Comparison of ENCODE assay signal across 24 cellular contexts in the genomic region with DNA sequence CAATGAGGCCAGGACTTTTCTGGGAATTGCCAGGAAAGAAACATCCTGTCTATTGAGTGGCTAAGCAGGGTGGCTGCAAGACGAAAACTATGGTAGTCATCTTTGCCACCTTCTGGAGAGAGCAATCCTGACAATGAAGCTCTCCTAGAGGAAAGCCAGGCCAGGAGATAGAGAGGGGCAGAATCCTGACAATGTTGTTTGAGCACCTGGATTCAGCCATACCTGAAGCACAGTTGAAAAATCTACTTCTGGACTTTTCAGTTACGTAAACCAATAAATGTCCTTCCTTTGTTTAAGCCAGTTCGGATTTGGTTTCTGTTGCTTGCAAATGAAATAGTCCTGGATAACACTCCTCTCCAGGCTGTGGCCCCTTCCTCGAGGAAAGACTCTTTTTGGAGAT. TPM values are rescaled to one million over a fixed set of nuclear protein-coding genes. Genes with fewer than 3 reads are reported as not detected.
DNase-seq lines count a peak whose midpoint lies in the region; ATAC-seq, FAIRE-seq and TF ChIP-seq lines count a peak whose summit lies in the region.
"Had no signal": no experiment of that assay in that cellular context is flagged by ENCODE, and none has a peak within 500 bp of the region (broad histone marks: within the 10 kb centered on the region; RNA-seq: fewer than 3 reads in every experiment).

No MANE protein-coding gene starts in this region.

- WGBS in HepG2 (ENCODE audit: low lambda C conversion rate): 23% methylated on average over 4 of the region's 4 CpGs
- 66% methylated on average over 2 of the region's 4 CpGs for WGBS in right lobe of liver (ENCODE audit: insufficient coverage, low coverage, low lambda C conversion rate, missing lambda C conversion rate)
- WGBS in H1 (ENCODE audit: extremely low coverage in 1 of 2, insufficient coverage in 1 of 2, insufficient read length in 1 of 2, insufficient replicate concordance in 2 of 2, low coverage in 1 of 2, low lambda C conversion rate in 2 of 2, missing lambda C conversion rate in 1 of 2), 2 experiments: 85% methylated on average over 4 of the region's 4 CpGs; no CpG with 5 or more reads in 1 of the 2 experiments

- TF ChIP-seq POLR2A in HepG2 (IDR thresholded peaks at IDR 0.05; ENCODE audit: insufficient read depth in 1 of 2, low read depth in 2 of 2, low read length in 2 of 2): no peak
- no peak for TF ChIP-seq POLR2A in right lobe of liver (IDR thresholded peaks at IDR 0.05)
- no peak for TF ChIP-seq POLR2A in H1 (IDR thresholded peaks at IDR 0.05; ENCODE audit: control extremely low read depth in 1 of 2, low read depth in 2 of 2, low read length in 2 of 2)

- H2AFZ ChIP-seq in HepG2 (ENCODE audit: low read length) (no peak overlapping the region), H1 (ENCODE audit: low read length) (no peak overlapping the region)
- H2AFZ ChIP-seq: GM23248 had no signal

- no peak overlapping the region for H3K4ac ChIP-seq in H1 (replicated peaks; ENCODE audit: insufficient read length, low read depth, low read length)

- H2AK5ac ChIP-seq in H1 (ENCODE audit: low read depth, low read length): no peak overlapping the region

- H3K27ac Mint-ChIP-seq in stimulated activated memory B cell treated with anti-CD40 and anti-IgM and Interleukin-4, amounts not matched to agents 10 μg/mL and 1 μg/mL and 100 μg/mL, for 72 hours: peak overlapping the region; percentile 42
- H3K27ac Mint-ChIP-seq in activated CD8-positive, alpha-beta T cell treated with anti-CD3 and anti-CD28 coated beads for 36 hours: no peak overlapping the region
- H3K27ac Mint-ChIP-seq: CD4-positive, alpha-beta T cell; HFFc6 had no signal

- DNase-seq in HepG2 (ENCODE audit: low spot score) (no peak), right lobe of liver (no peak), H1 (ENCODE audit: low read depth in 1 of 2, low spot score in 2 of 2) (no peak)
- no peak for DNase-seq in NK-92 treated with Interleukin-12 subunit alpha and Interleukin-12 subunit beta, amount 100 ng/mL, for 24 hours (lab: John Stamatoyannopoulos, UW)
- DNase-seq in activated CD8-positive, alpha-beta T cell treated with anti-CD3 and anti-CD28 coated beads for 36 hours: no peak
- DNase-seq: CD4-positive, alpha-beta T cell; CD8-positive, alpha-beta memory T cell; DMS 273 treated with DMSO at 0.1 percent for 48 hours; DMS79; EL; GDM1; GM23248; HFFc6 had no signal

- no peak overlapping the region for H3K23ac ChIP-seq in H1 (ENCODE audit: insufficient read length)

- TF ChIP-seq RAD21 in HepG2 (CRISPR knock-in tag; IDR thresholded peaks at IDR 0.05) (no peak), H1 (IDR thresholded peaks at IDR 0.05 in 1 of 2, conservative IDR thresholded peaks at IDR 0.05 in 1 of 2; ENCODE audit: low read depth in 2 of 2, low read length in 2 of 2) (no peak)

- H3K27ac ChIP-seq in HepG2 (ENCODE audit: extremely low read length, insufficient read depth, low read length) (no peak overlapping the region), right lobe of liver (no peak overlapping the region), H1 (ENCODE audit: low read depth, low read length) (no peak overlapping the region)
- H3K27ac ChIP-seq: 22Rv1, GM23248 had no signal

- TF ChIP-seq CTCF in HepG2 (CRISPR knock-in tag; IDR thresholded peaks at IDR 0.05) (no peak), right lobe of liver (IDR thresholded peaks at IDR 0.05) (no peak), H1 (IDR thresholded peaks at IDR 0.05; ENCODE audit: control extremely low read depth in 1 of 3, insufficient read depth in 1 of 3, low read depth in 1 of 3, low read length in 3 of 3) (no peak)
- TF ChIP-seq CTCF in activated CD8-positive, alpha-beta T cell treated with anti-CD3 and anti-CD28 coated beads for 36 hours (IDR thresholded peaks at IDR 0.05): no peak

- peak overlapping the region; percentile 100 for H2BK15ac ChIP-seq in H1 (ENCODE audit: low read length)

- H3K4me3 Mint-ChIP-seq in stimulated activated memory B cell treated with anti-CD40 and anti-IgM and Interleukin-4, amounts not matched to agents 10 μg/mL and 1 μg/mL and 100 μg/mL, for 72 hours: no peak overlapping the region
- H3K4me3 Mint-ChIP-seq in activated CD8-positive, alpha-beta T cell treated with anti-CD3 and anti-CD28 coated beads for 36 hours: no peak overlapping the region
- H3K4me3 Mint-ChIP-seq: B cell; CD14-positive monocyte; CD4-positive, alpha-beta T cell; CD8-positive, alpha-beta memory T cell; HFFc6 had no signal

- H2BK5ac ChIP-seq in H1 (ENCODE audit: low read depth, low read length): 0 out of 2 replicates have a peak overlapping the region, but pooled peaks have one; percentile 32

- BruUV-seq in HepG2 (replicated peaks; lab: Mats Ljungman, UMichigan): no TSS peak

- no peak for ATAC-seq in HepG2
- no peak for ATAC-seq in right lobe of liver
- ATAC-seq in stimulated activated memory B cell treated with anti-CD40 and anti-IgM and Interleukin-4, amounts not matched to agents 10 μg/mL and 1 μg/mL and 100 μg/mL, for 72 hours: no peak
- ATAC-seq in activated CD8-positive, alpha-beta T cell treated with anti-CD3 and anti-CD28 coated beads for 36 hours: no peak
- ATAC-seq: GM12878 had no signal

- peak overlapping the region; percentile 52 for H4K91ac ChIP-seq in H1 (replicated peaks; ENCODE audit: insufficient read length, low read length)

- H3K4me1 Mint-ChIP-seq in stimulated activated memory B cell treated with anti-CD40 and anti-IgM and Interleukin-4, amounts not matched to agents 10 μg/mL and 1 μg/mL and 100 μg/mL, for 72 hours: peaks cover 49% of the 10 kb centered on the region
- peaks cover 20% of the 10 kb centered on the region for H3K4me1 Mint-ChIP-seq in activated CD8-positive, alpha-beta T cell treated with anti-CD3 and anti-CD28 coated beads for 36 hours (ENCODE audit: low read depth)

- no peaks in the 10 kb centered on the region for H3K27me3 Mint-ChIP-seq in stimulated activated memory B cell treated with anti-CD40 and anti-IgM and Interleukin-4, amounts not matched to agents 10 μg/mL and 1 μg/mL and 100 μg/mL, for 72 hours
- H3K27me3 Mint-ChIP-seq in activated CD8-positive, alpha-beta T cell treated with anti-CD3 and anti-CD28 coated beads for 36 hours: no peaks in the 10 kb centered on the region
- H3K27me3 Mint-ChIP-seq: B cell; CD4-positive, alpha-beta T cell; CD8-positive, alpha-beta memory T cell had no signal

- H3K79me2 ChIP-seq in HepG2 (ENCODE audit: insufficient read depth, low read length) (no peaks in the 10 kb centered on the region), H1 (ENCODE audit: control insufficient read depth in 1 of 2, insufficient read depth in 2 of 2, low read length in 2 of 2) (no peaks in the 10 kb centered on the region)

- H2BK20ac ChIP-seq in H1 (ENCODE audit: low read length): peak overlapping the region; percentile 93

- H3K56ac ChIP-seq in H1 (replicated peaks; ENCODE audit: insufficient read length, low read depth, low read length): no peak overlapping the region

- no peak overlapping the region for H3K9ac ChIP-seq in HepG2 (ENCODE audit: insufficient read depth, low read depth, low read length)
- no peak overlapping the region for H3K9ac ChIP-seq in H1 (replicated peaks in 1 of 4; ENCODE audit: extremely low read depth in 1 of 4, low read depth in 3 of 4, low read length in 3 of 4)
- H3K9ac ChIP-seq: GM23248 had no signal

- TF ChIP-seq EP300 in HepG2 (IDR thresholded peaks at IDR 0.05; ENCODE audit: low read depth in 2 of 2, low read length in 2 of 2) (no peak), HepG2 (CRISPR knock-in tag; IDR thresholded peaks at IDR 0.05; ENCODE audit: borderline replicate concordance) (no peak), H1 (IDR thresholded peaks at IDR 0.05; ENCODE audit: borderline replicate concordance in 1 of 2, low read depth in 2 of 2, low read length in 2 of 2) (no peak)

- no peak overlapping the region for H2BK120ac ChIP-seq in H1 (replicated peaks; ENCODE audit: low read depth, low read length)

- peaks cover 5% of the 10 kb centered on the region; the same call in 1 of the 2 replicates for H3K23me2 ChIP-seq in H1 (ENCODE audit: low read depth, low read length)

- H3K4me1 ChIP-seq in HepG2 (ENCODE audit: insufficient read depth, low read length) (peaks cover 16% of the 10 kb centered on the region), right lobe of liver (no peaks in the 10 kb centered on the region), H1 (replicated peaks in 1 of 4; ENCODE audit: control insufficient read depth in 3 of 4, insufficient read depth in 4 of 4, low read length in 3 of 4) (peaks cover 0 to 31% (median 25%) of the 10 kb centered on the region in 4 experiments; a peak in 6 of 7 replicates)
- H3K4me1 ChIP-seq: HAP-1 had no signal

- H3K36me3 Mint-ChIP-seq in stimulated activated memory B cell treated with anti-CD40 and anti-IgM and Interleukin-4, amounts not matched to agents 10 μg/mL and 1 μg/mL and 100 μg/mL, for 72 hours: no peaks in the 10 kb centered on the region
- H3K36me3 Mint-ChIP-seq in activated CD8-positive, alpha-beta T cell treated with anti-CD3 and anti-CD28 coated beads for 36 hours (ENCODE audit: low read depth): no peaks in the 10 kb centered on the region
- H3K36me3 Mint-ChIP-seq: CD8-positive, alpha-beta memory T cell had no signal

- POLR2A ChIA-PET in HepG2 (lab: Yijun Ruan, JAX) (interaction anchor here (0.5 kb wide), 1 partner anchor 11 kb away, joined by 3 read pairs; no protein-coding TSS in a partner anchor), H1 (lab: Charles Lee; ENCODE audit: partially characterized antibody) (interaction anchor here (1.0 to 1.2 kb wide), 4 partner anchors 10 to 66 kb away, joined by 3 to 4 read pairs (median 4); no protein-coding TSS in a partner anchor)
- POLR2A ChIA-PET in activated CD8-positive, alpha-beta T cell treated with anti-CD3 and anti-CD28 coated beads for 36 hours (lab: Charles Lee): interaction anchor here (0.6 kb wide), 1 partner anchor 13 kb away, joined by 3 read pairs; no protein-coding TSS in a partner anchor

- intact Hi-C loops in HepG2 (cut with micrococcal nuclease; ENCODE audit: unreplicated experiment): loop anchor here (5.0 to 10.0 kb wide), 2 partner anchors 60 to 172 kb away; partner anchors contain the start of gene NCBP3
- intact Hi-C loops in right lobe of liver (cut with DNase I): no loop called here
- intact Hi-C loops in activated CD8-positive, alpha-beta T cell treated with anti-CD3 and anti-CD28 coated beads for 36 hours (cut with micrococcal nuclease): no loop called here

- H4K5ac ChIP-seq in H1 (ENCODE audit: insufficient read length, low read depth, low read length): no peak overlapping the region

- H3K18ac ChIP-seq in H1 (ENCODE audit: extremely low read depth, low read length): peak overlapping the region; percentile 56

- H4K20me1 ChIP-seq in HepG2 (ENCODE audit: insufficient read depth, low read length) (no peaks in the 10 kb centered on the region), H1 (replicated peaks in 1 of 2; ENCODE audit: control insufficient read depth in 1 of 2, insufficient read depth in 2 of 2, low read length in 2 of 2) (no peaks in the 10 kb centered on the region)

- H3K9me3 ChIP-seq in HepG2 (ENCODE audit: low read length) (no peaks in the 10 kb centered on the region), right lobe of liver (no peaks in the 10 kb centered on the region), H1 (ENCODE audit: insufficient read depth in 2 of 2, low read depth in 1 of 2, low read length in 1 of 2) (no peaks in the 10 kb centered on the region)
- H3K9me3 ChIP-seq: BLaER1 treated with 17β-estradiol and CSF1 and Interleukin-3, amounts not matched to agents 10 nM and 100 nM; HAP-1 had no signal

- no peak overlapping the region for H4K8ac ChIP-seq in H1 (ENCODE audit: extremely low read depth, insufficient read depth, low read length)

- H3K4me3 ChIP-seq in HepG2 (replicated peaks in 1 of 3; ENCODE audit: insufficient read depth in 1 of 3, low read depth in 2 of 3, low read length in 3 of 3) (no peak overlapping the region), right lobe of liver (no peak overlapping the region), H1 (ENCODE audit: extremely low read depth in 1 of 4, insufficient read depth in 2 of 4, low read depth in 3 of 4, low read length in 4 of 4) (no peak overlapping the region)
- H3K4me3 ChIP-seq: BLaER1 treated with 17β-estradiol and CSF1 and Interleukin-3, amounts not matched to agents 10 nM and 100 nM; GM12878; GM23248; HAP-1 had no signal

- no peak overlapping the region for H3K14ac ChIP-seq in H1 (ENCODE audit: insufficient read length)

- no peaks in the 10 kb centered on the region for H3K9me3 Mint-ChIP-seq in stimulated activated memory B cell treated with anti-CD40 and anti-IgM and Interleukin-4, amounts not matched to agents 10 μg/mL and 1 μg/mL and 100 μg/mL, for 72 hours
- no peaks in the 10 kb centered on the region for H3K9me3 Mint-ChIP-seq in activated CD8-positive, alpha-beta T cell treated with anti-CD3 and anti-CD28 coated beads for 36 hours
- H3K9me3 Mint-ChIP-seq: CD4-positive, alpha-beta T cell; CD8-positive, alpha-beta memory T cell; HFFc6 had no signal

- in situ Hi-C loops in HepG2 (cut with HindIII; ENCODE audit: extremely low pct_ligation_motif_present, low pct_unique_long_range_greater_than_20kb): loop anchor here (10.0 kb wide), 1 partner anchor 172 kb away; no protein-coding TSS in a partner anchor

- CTCF ChIA-PET in HepG2 (lab: Yijun Ruan, JAX; ENCODE audit: low intra/inter-chr PET ratio, low total read pairs): interaction anchor here (1.2 kb wide), 1 partner anchor 43 kb away, joined by 4 read pairs; no protein-coding TSS in a partner anchor
- CTCF ChIA-PET in H1 (lab: Charles Lee; ENCODE audit: partially characterized antibody): interaction anchor here (0.6 to 13.2 kb wide), 19 partner anchors 8 to 172 kb away, joined by 3 to 131 read pairs (median 5); partner anchors contain the start of genes ITGAE and NCBP3
- CTCF ChIA-PET in activated CD8-positive, alpha-beta T cell treated with anti-CD3 and anti-CD28 coated beads for 36 hours (lab: Charles Lee): interaction anchor here (1.5 kb wide), 3 partner anchors 45 to 101 kb away, joined by 3 to 9 read pairs (median 6); no protein-coding TSS in a partner anchor

- H3K4me2 ChIP-seq in HepG2 (ENCODE audit: low read depth, low read length) (no peak overlapping the region), H1 (ENCODE audit: insufficient read depth in 1 of 2, low read depth in 2 of 2, low read length in 2 of 2) (no peak overlapping the region)

- H3K79me1 ChIP-seq in H1 (ENCODE audit: low read depth, low read length): no peaks in the 10 kb centered on the region

- FAIRE-seq in HepG2 (lab: Jason Lieb, UNC) (no peak), H1 (lab: Jason Lieb, UNC) (no peak)
- FAIRE-seq: A204.1, D721Med, GM12878, GM19239, H54 had no signal

- peak overlapping the region; percentile 97; the same call in 1 of the 2 replicates for H2BK12ac ChIP-seq in H1 (ENCODE audit: low read depth, low read length)

- H3K27me3 ChIP-seq in HepG2 (ENCODE audit: control insufficient read depth in 1 of 2, insufficient read depth in 2 of 2, low read length in 2 of 2): peaks cover 7 to 32% of the 10 kb centered on the region in 2 experiments
- H3K27me3 ChIP-seq in right lobe of liver: no peaks in the 10 kb centered on the region
- H3K27me3 ChIP-seq in H1 (replicated peaks in 1 of 4; ENCODE audit: control insufficient read depth in 3 of 4, extremely low read depth in 1 of 4, insufficient read depth in 3 of 4, low read length in 3 of 4): no peaks in the 10 kb centered on the region

- H3K36me3 ChIP-seq in HepG2 (replicated peaks in 1 of 2; ENCODE audit: control insufficient read depth in 1 of 2, insufficient read depth in 2 of 2, low read length in 2 of 2): no peaks in the 10 kb centered on the region
- no peaks in the 10 kb centered on the region for H3K36me3 ChIP-seq in right lobe of liver
- H3K36me3 ChIP-seq in H1 (ENCODE audit: control insufficient read depth in 2 of 4, insufficient read depth in 4 of 4, low read length in 3 of 4): 0 out of 8 replicates have a peak, but pooled peaks cover 0 to 2% (median 0%) of the 10 kb centered on the region in 4 experiments
- H3K36me3 ChIP-seq: HAP-1 had no signal

RNA-seq across cellular contexts. Expression of gene P2RX1, which starts 9.4 kb away (rescaled TPM):
- total RNA-seq in HepG2 (2016; rRNA removed; fragmentation: Illumina TruSeq; extraction: Trizol) (0.04 TPM in 1 of 2 replicates, not detected in the other), right lobe of liver (under 1 TPM in 5 of 6 experiments, not detected in 1; 0.50 to 0.78 (median 0.58) TPM)
- not detected in 2 replicates for total RNA-seq in HepG2 (2016; cell fraction: cytosol; rRNA removed; fragmentation: Illumina TruSeq; extraction: Trizol; ENCODE audit: low read depth)
- 0.04 TPM in 1 of 2 replicates, not detected in the other for total RNA-seq in HepG2 (2016; cell fraction: insoluble cytoplasmic fraction; rRNA removed; fragmentation: Illumina TruSeq; extraction: Trizol)
- total RNA-seq in HepG2 (2016; cell fraction: membrane; rRNA removed; fragmentation: Illumina TruSeq; extraction: Trizol): not detected in 2 replicates
- 0.12 TPM in 1 of 2 replicates, not detected in the other for total RNA-seq in HepG2 (2016; cell fraction: nucleus; rRNA removed; fragmentation: Illumina TruSeq; extraction: Trizol)
- polyA plus RNA-seq in HepG2 (2011; rRNA removed) (0.50 and 0.84 TPM in 2 replicates), H1 (2011; rRNA removed) (1.1 and 1.6 TPM in 2 replicates)
- polyA plus RNA-seq in HepG2 (2011; cell fraction: cytosol; rRNA removed): 0.12 and 0.33 TPM in 2 replicates
- 2.2 and 2.3 TPM in 2 replicates for polyA plus RNA-seq in HepG2 (2011; cell fraction: nucleus; rRNA removed)
- polyA plus RNA-seq in HepG2 (2012): 0.20 and 0.44 TPM in 2 replicates
- not detected in 2 replicates for polyA plus RNA-seq in HepG2 (2016; cell fraction: cytosol; fragmentation: Illumina TruSeq; extraction: Trizol; ENCODE audit: low read depth)
- not detected in 2 replicates for polyA plus RNA-seq in HepG2 (2016; cell fraction: insoluble cytoplasmic fraction; fragmentation: Illumina TruSeq; extraction: Trizol; ENCODE audit: low read depth)
- not detected in 2 replicates for polyA plus RNA-seq in HepG2 (2016; cell fraction: membrane; fragmentation: Illumina TruSeq; extraction: Trizol; ENCODE audit: low read depth)
- polyA plus RNA-seq in HepG2 (2016; cell fraction: nucleus; fragmentation: Illumina TruSeq; extraction: Trizol; ENCODE audit: insufficient read depth, low read depth): 0.15 TPM in 1 of 2 replicates, not detected in the other
- 0.19 and 0.34 TPM in 2 replicates for polyA minus RNA-seq in HepG2 (2011; rRNA and poly(A)+ RNA removed; ENCODE audit: low replicate concordance)
- polyA minus RNA-seq in HepG2 (2011; cell fraction: cytosol; rRNA and poly(A)+ RNA removed): 0.18 TPM in 1 of 2 replicates, not detected in the other
- 0.39 and 0.62 TPM in 2 replicates for polyA minus RNA-seq in HepG2 (2011; cell fraction: nucleus; rRNA and poly(A)+ RNA removed)
- 0.19 and 0.45 TPM in 2 replicates for total RNA-seq in H1 (2021; fragmentation: NEBNext Ultra II Directional; extraction: Animal tissue kit (Norgen Biotek cat#: 25700))
- polyA plus RNA-seq in H1 (2011; cell fraction: cytosol; rRNA removed): 1.2 TPM
- polyA plus RNA-seq in H1 (2011; cell fraction: nucleus; rRNA removed): 4.8 TPM
- 0.48 to 1.1 TPM (median 0.83 TPM) in 4 replicates for polyA plus RNA-seq in H1 (2012, experiment 1 of 2)
- 0.29 TPM for polyA plus RNA-seq in H1 (2012, experiment 2 of 2)
- polyA plus RNA-seq in H1 (2013, experiment 1 of 2): 0.83 TPM
- polyA plus RNA-seq in H1 (2013, experiment 2 of 2): 0.64 TPM
- 0.51 and 1.0 TPM in 2 replicates for polyA minus RNA-seq in H1 (2011; rRNA and poly(A)+ RNA removed)
- polyA minus RNA-seq in H1 (2011; cell fraction: cytosol; rRNA and poly(A)+ RNA removed): 0.66 TPM
- polyA minus RNA-seq in H1 (2011; cell fraction: nucleus; rRNA and poly(A)+ RNA removed): 1.1 TPM
- 1 to 10 TPM in 1 of 2 experiments, under 1 TPM in 1; 0.43 to 1.7 TPM for total RNA-seq in activated CD8-positive, alpha-beta T cell treated with anti-CD3 and anti-CD28 coated beads for 36 hours
- total RNA-seq: GM23248 had no signal
- polyA plus RNA-seq: CD8-positive, alpha-beta memory T cell; GM23248 had no signal

RNA-seq across cellular contexts. Expression of gene CAMKK1, which starts 14.0 kb away (rescaled TPM):
- total RNA-seq in HepG2 (2016; rRNA removed; fragmentation: Illumina TruSeq; extraction: Trizol) (0.83 and 1.5 TPM in 2 replicates), right lobe of liver (1 to 10 TPM in 2 of 6 experiments, under 1 TPM in 4; 0.35 to 1.1 (median 0.47) TPM)
- 0.09 and 0.20 TPM in 2 replicates for total RNA-seq in HepG2 (2016; cell fraction: cytosol; rRNA removed; fragmentation: Illumina TruSeq; extraction: Trizol; ENCODE audit: low read depth)
- 0.85 and 1.3 TPM in 2 replicates for total RNA-seq in HepG2 (2016; cell fraction: insoluble cytoplasmic fraction; rRNA removed; fragmentation: Illumina TruSeq; extraction: Trizol)
- 0.62 and 0.65 TPM in 2 replicates for total RNA-seq in HepG2 (2016; cell fraction: membrane; rRNA removed; fragmentation: Illumina TruSeq; extraction: Trizol)
- 1.3 and 1.8 TPM in 2 replicates for total RNA-seq in HepG2 (2016; cell fraction: nucleus; rRNA removed; fragmentation: Illumina TruSeq; extraction: Trizol)
- polyA plus RNA-seq in HepG2 (2011; rRNA removed) (1.6 and 2.1 TPM in 2 replicates), H1 (2011; rRNA removed) (7.1 and 10.4 TPM in 2 replicates)
- polyA plus RNA-seq in HepG2 (2011; cell fraction: cytosol; rRNA removed): 1.1 TPM in 2 replicates
- polyA plus RNA-seq in HepG2 (2011; cell fraction: nucleus; rRNA removed): 6.4 and 7.0 TPM in 2 replicates
- 1.1 and 1.4 TPM in 2 replicates for polyA plus RNA-seq in HepG2 (2012)
- polyA plus RNA-seq in HepG2 (2016; cell fraction: cytosol; fragmentation: Illumina TruSeq; extraction: Trizol; ENCODE audit: low read depth): 0.11 and 0.17 TPM in 2 replicates
- polyA plus RNA-seq in HepG2 (2016; cell fraction: insoluble cytoplasmic fraction; fragmentation: Illumina TruSeq; extraction: Trizol; ENCODE audit: low read depth): 0.91 and 0.97 TPM in 2 replicates
- polyA plus RNA-seq in HepG2 (2016; cell fraction: membrane; fragmentation: Illumina TruSeq; extraction: Trizol; ENCODE audit: low read depth): 0.35 and 0.49 TPM in 2 replicates
- 3.4 and 4.1 TPM in 2 replicates for polyA plus RNA-seq in HepG2 (2016; cell fraction: nucleus; fragmentation: Illumina TruSeq; extraction: Trizol; ENCODE audit: insufficient read depth, low read depth)
- 2.5 and 40.0 TPM in 2 replicates for polyA minus RNA-seq in HepG2 (2011; rRNA and poly(A)+ RNA removed; ENCODE audit: low replicate concordance)
- 0.20 and 0.62 TPM in 2 replicates for polyA minus RNA-seq in HepG2 (2011; cell fraction: cytosol; rRNA and poly(A)+ RNA removed)
- polyA minus RNA-seq in HepG2 (2011; cell fraction: nucleus; rRNA and poly(A)+ RNA removed): 1.5 and 2.2 TPM in 2 replicates
- 7.6 and 8.5 TPM in 2 replicates for total RNA-seq in H1 (2021; fragmentation: NEBNext Ultra II Directional; extraction: Animal tissue kit (Norgen Biotek cat#: 25700))
- 10.4 TPM for polyA plus RNA-seq in H1 (2011; cell fraction: cytosol; rRNA removed)
- 19.7 TPM for polyA plus RNA-seq in H1 (2011; cell fraction: nucleus; rRNA removed)
- 7.4 to 9.0 TPM (median 8.4 TPM) in 4 replicates for polyA plus RNA-seq in H1 (2012, experiment 1 of 2)
- 5.3 TPM for polyA plus RNA-seq in H1 (2012, experiment 2 of 2)
- polyA plus RNA-seq in H1 (2013, experiment 1 of 2): 5.0 TPM
- polyA plus RNA-seq in H1 (2013, experiment 2 of 2): 4.8 TPM
- 7.3 and 9.5 TPM in 2 replicates for polyA minus RNA-seq in H1 (2011; rRNA and poly(A)+ RNA removed)
- 5.0 TPM for polyA minus RNA-seq in H1 (2011; cell fraction: cytosol; rRNA and poly(A)+ RNA removed)
- polyA minus RNA-seq in H1 (2011; cell fraction: nucleus; rRNA and poly(A)+ RNA removed): 7.9 TPM
- total RNA-seq in activated CD8-positive, alpha-beta T cell treated with anti-CD3 and anti-CD28 coated beads for 36 hours: 1 to 10 TPM; 6.7 to 6.9 TPM

RNA-seq across cellular contexts. Expression of gene ATP2A3, which starts 57.4 kb away (rescaled TPM):
- not detected in 2 replicates for total RNA-seq in HepG2 (2016; rRNA removed; fragmentation: Illumina TruSeq; extraction: Trizol)
- total RNA-seq in HepG2 (2016; cell fraction: cytosol; rRNA removed; fragmentation: Illumina TruSeq; extraction: Trizol; ENCODE audit: low read depth): not detected in 2 replicates
- total RNA-seq in HepG2 (2016; cell fraction: insoluble cytoplasmic fraction; rRNA removed; fragmentation: Illumina TruSeq; extraction: Trizol): not detected in 2 replicates
- not detected in 2 replicates for total RNA-seq in HepG2 (2016; cell fraction: membrane; rRNA removed; fragmentation: Illumina TruSeq; extraction: Trizol)
- not detected in 2 replicates for total RNA-seq in HepG2 (2016; cell fraction: nucleus; rRNA removed; fragmentation: Illumina TruSeq; extraction: Trizol)
- 0.07 and 0.10 TPM in 2 replicates for polyA plus RNA-seq in HepG2 (2011; rRNA removed)
- 0.03 and 0.14 TPM in 2 replicates for polyA plus RNA-seq in HepG2 (2011; cell fraction: cytosol; rRNA removed)
- polyA plus RNA-seq in HepG2 (2011; cell fraction: nucleus; rRNA removed): 0.16 and 0.40 TPM in 2 replicates
- polyA plus RNA-seq in HepG2 (2012): 0.15 and 0.25 TPM in 2 replicates
- polyA plus RNA-seq in HepG2 (2016; cell fraction: cytosol; fragmentation: Illumina TruSeq; extraction: Trizol; ENCODE audit: low read depth): not detected in 2 replicates
- not detected in 2 replicates for polyA plus RNA-seq in HepG2 (2016; cell fraction: insoluble cytoplasmic fraction; fragmentation: Illumina TruSeq; extraction: Trizol; ENCODE audit: low read depth)
- polyA plus RNA-seq in HepG2 (2016; cell fraction: membrane; fragmentation: Illumina TruSeq; extraction: Trizol; ENCODE audit: low read depth): not detected in 2 replicates
- polyA plus RNA-seq in HepG2 (2016; cell fraction: nucleus; fragmentation: Illumina TruSeq; extraction: Trizol; ENCODE audit: insufficient read depth, low read depth): not detected in 2 replicates
- 0.52 and 1.2 TPM in 2 replicates for polyA minus RNA-seq in HepG2 (2011; rRNA and poly(A)+ RNA removed; ENCODE audit: low replicate concordance)
- polyA minus RNA-seq in HepG2 (2011; cell fraction: cytosol; rRNA and poly(A)+ RNA removed): not detected in 2 replicates
- polyA minus RNA-seq in HepG2 (2011; cell fraction: nucleus; rRNA and poly(A)+ RNA removed): 0.13 TPM in 1 of 2 replicates, not detected in the other
- total RNA-seq in right lobe of liver: 1 to 10 TPM; 1.5 to 4.3 (median 2.3) TPM
- 32.0 and 32.5 TPM in 2 replicates for total RNA-seq in H1 (2021; fragmentation: NEBNext Ultra II Directional; extraction: Animal tissue kit (Norgen Biotek cat#: 25700))
- 18.4 and 28.7 TPM in 2 replicates for polyA plus RNA-seq in H1 (2011; rRNA removed)
- 17.3 TPM for polyA plus RNA-seq in H1 (2011; cell fraction: cytosol; rRNA removed)
- 53.0 TPM for polyA plus RNA-seq in H1 (2011; cell fraction: nucleus; rRNA removed)
- 15.4 to 27.6 TPM (median 23.1 TPM) in 4 replicates for polyA plus RNA-seq in H1 (2012, experiment 1 of 2)
- 16.2 TPM for polyA plus RNA-seq in H1 (2012, experiment 2 of 2)
- 40.2 TPM for polyA plus RNA-seq in H1 (2013, experiment 1 of 2)
- 37.1 TPM for polyA plus RNA-seq in H1 (2013, experiment 2 of 2)
- polyA minus RNA-seq in H1 (2011; rRNA and poly(A)+ RNA removed): 12.7 and 14.2 TPM in 2 replicates
- 13.9 TPM for polyA minus RNA-seq in H1 (2011; cell fraction: cytosol; rRNA and poly(A)+ RNA removed)
- polyA minus RNA-seq in H1 (2011; cell fraction: nucleus; rRNA and poly(A)+ RNA removed): 22.1 TPM
- total RNA-seq in activated CD8-positive, alpha-beta T cell treated with anti-CD3 and anti-CD28 coated beads for 36 hours: 100 to 1,000 TPM; 113 to 117 TPM

Comparison
In these comparisons a context has a peak if more than half of its experiments do, and no peak if none do; other contexts are left out.
1. Of the 41 proteins assayed by ChIP-seq in both HepG2 and H1: peak only in HepG2: none; only in H1: KDM1A; in both: none; in neither: 40.